ENCODE assay signal across 8 cellular contexts in genomic region chr10:3887885-3888476, GRCh38.
DNase-seq lines count a peak whose midpoint lies in the region; ATAC-seq and TF ChIP-seq lines count a peak whose summit lies in the region.

No MANE protein-coding gene starts in this region.

- no peaks in the 10 kb centered on the region for H3K27me3 Mint-ChIP-seq in activated T-cell treated with anti-CD3 and anti-CD28 coated beads, Interleukin-2, amount 50 U/mL, for 72 hours (ENCODE audit: low read depth)

- H3K9me3 ChIP-seq in HUES6 (ENCODE audit: control insufficient read depth, insufficient read depth, low read depth, low read length): no peaks in the 10 kb centered on the region
- H3K9me3 ChIP-seq in right cardiac atrium (ENCODE audit: control insufficient read depth, low read length): no peaks in the 10 kb centered on the region

- H3K4me1 ChIP-seq in HUES6 (ENCODE audit: control insufficient read depth, insufficient read depth, low read length): peaks cover 38% of the 10 kb centered on the region
- peaks cover 7% of the 10 kb centered on the region for H3K4me1 ChIP-seq in right cardiac atrium (ENCODE audit: control insufficient read depth, insufficient read depth, low read length)

- H3K9me3 Mint-ChIP-seq in activated T-cell treated with anti-CD3 and anti-CD28 coated beads, Interleukin-2, amount 50 U/mL, for 72 hours: peaks cover 0 to 5% of the 10 kb centered on the region in 2 donors

- peak overlapping the region; percentile 21 for H3K9ac ChIP-seq in HUES6 (ENCODE audit: low read length)

- intact Hi-C loops in right cardiac atrium (cut with DNase I): no loop called here

- H3K4me1 Mint-ChIP-seq in activated T-cell treated with anti-CD3 and anti-CD28 coated beads, Interleukin-2, amount 50 U/mL, for 72 hours (ENCODE audit: low read depth): peaks cover 57% of the 10 kb centered on the region

- H3K36me3 Mint-ChIP-seq in activated T-cell treated with anti-CD3 and anti-CD28 coated beads, Interleukin-2, amount 50 U/mL, for 72 hours (ENCODE audit: insufficient read depth in 2 of 2): peaks cover 0 to 1% of the 10 kb centered on the region in 2 donors

- no peak overlapping the region for H3K4me3 ChIP-seq in AG10803 (ENCODE audit: low read length)
- H3K4me3 ChIP-seq in HUES6 (ENCODE audit: low read depth, low read length): no peak overlapping the region
- no peak overlapping the region for H3K4me3 ChIP-seq in right cardiac atrium (ENCODE audit: low read length)
- H3K4me3 ChIP-seq in skin epidermis: no peak overlapping the region

- peak; percentile 14; the same call in 1 of the 2 replicates for TF ChIP-seq CTCF in AG10803 (conservative IDR thresholded peaks at IDR 0.05; ENCODE audit: low read length)

- peak overlapping the region; percentile 96 for H3K27ac Mint-ChIP-seq in activated T-cell treated with anti-CD3 and anti-CD28 coated beads, Interleukin-2, amount 50 U/mL, for 72 hours

- H3K27ac ChIP-seq in HUES6 (ENCODE audit: low read depth, low read length) (peak overlapping the region; percentile 52; the same call in 1 of the 2 replicates), right cardiac atrium (ENCODE audit: low read length) (no peak overlapping the region), skin epidermis (peak overlapping the region in 20 of 21 experiments; percentile 20 to 92 (median 76))

- H3K36me3 ChIP-seq in HUES6 (ENCODE audit: control insufficient read depth, insufficient read depth, low read length): no peaks in the 10 kb centered on the region

- no peaks in the 10 kb centered on the region for H3K27me3 ChIP-seq in HUES6 (ENCODE audit: control insufficient read depth, insufficient read depth, low read length)
- no peaks in the 10 kb centered on the region for H3K27me3 ChIP-seq in right cardiac atrium (ENCODE audit: control insufficient read depth, insufficient read depth)

- peak overlapping the region; percentile 69 to 92 for H3K4me3 Mint-ChIP-seq in activated T-cell treated with anti-CD3 and anti-CD28 coated beads, Interleukin-2, amount 50 U/mL, for 72 hours

- ATAC-seq in GM19467 (IDR thresholded peaks at IDR 0.05; ENCODE audit: unreplicated experiment): peak; percentile 52
- ATAC-seq in activated T-cell treated with anti-CD3 and anti-CD28 coated beads, Interleukin-2, amount 50 U/mL, for 72 hours (replicated peaks in 1 of 2): peak; percentile 83 to 88
- peak; percentile 56 to 70 for ATAC-seq in right cardiac atrium

- DNase-seq in AG10803 (ENCODE audit: low read depth) (peak; percentile 91), right cardiac atrium (peak in 2 of 3 donors; percentile 52 to 62), cerebellar nuclear complex (lab: John Stamatoyannopoulos, UW) (no peak), 8988T (no peak)
- DNase-seq in activated T-cell treated with anti-CD3 and anti-CD28 coated beads, Interleukin-2, amount 50 U/mL, for 72 hours: peak; percentile 69 to 73

- WGBS in right cardiac atrium: 45% methylated on average over 9 of the region's 9 CpGs

Comparison
In these comparisons a context has a peak if more than half of its experiments do, and no peak if none do; other contexts are left out.
1. DNase-seq: peak in AG10803 (single experiment), activated T-cell treated with anti-CD3 and anti-CD28 coated beads, Interleukin-2, amount 50 U/mL, for 72 hours (2 of 2) and right cardiac atrium (2 of 3); none in cerebellar nuclear complex (0 of 2) and 8988T (single experiment).
2. Peak in every context shown above with its lines, with median percentiles within 50 percentile points of each other: ATAC-seq.